Comparison of ENCODE assay signal across 17 cellular contexts in the genomic region with DNA sequence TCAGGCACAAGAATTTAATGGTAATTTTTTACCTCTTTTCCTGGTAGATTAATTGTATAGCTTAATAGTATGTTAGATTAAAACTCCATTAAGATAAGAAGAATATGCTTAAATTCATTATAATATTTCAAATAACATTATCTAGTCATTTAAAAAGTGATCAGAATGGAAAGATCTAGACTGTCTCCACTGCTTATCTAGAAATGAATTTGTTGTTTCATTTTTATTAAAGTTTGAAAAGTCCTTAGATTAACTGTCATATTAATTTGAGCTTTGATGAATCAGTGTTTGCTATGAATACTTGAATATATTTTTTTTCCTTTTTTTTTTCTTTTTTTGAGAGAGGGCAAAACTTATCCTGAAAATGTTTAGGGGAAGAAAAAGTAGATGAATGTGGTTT.
DNase-seq lines count a peak whose midpoint lies in the region; ATAC-seq, FAIRE-seq and TF ChIP-seq lines count a peak whose summit lies in the region.
"Had no signal": no experiment of that assay in that cellular context is flagged by ENCODE, and none has a peak within 500 bp of the region (broad histone marks: within the 10 kb centered on the region; RNA-seq: fewer than 3 reads in every experiment).

No MANE protein-coding gene starts in this region.

- no peak overlapping the region for H3K4me2 ChIP-seq in parathyroid adenoma (ENCODE audit: low read length)
- H3K4me2 ChIP-seq: KMS-11, PC-9 had no signal

- ATAC-seq in heart left ventricle (no peak), Right ventricle myocardium inferior (no peak)
- ATAC-seq: effector memory CD8-positive, alpha-beta T cell; HCT116 had no signal

- no peak for TF ChIP-seq POLR2A in heart left ventricle (IDR thresholded peaks at IDR 0.05)
- TF ChIP-seq POLR2A in transverse colon (IDR thresholded peaks at IDR 0.05): no peak

- H3K4me3 ChIP-seq in heart left ventricle (no peak overlapping the region), parathyroid adenoma (ENCODE audit: low read depth, low read length) (no peak overlapping the region), transverse colon (no peak overlapping the region)
- H3K4me3 ChIP-seq: body of pancreas, PC-9 had no signal

- H3K27ac ChIP-seq in heart left ventricle: peak overlapping the region; percentile 30 to 95 (median 72)
- peak overlapping the region; percentile 51 for H3K27ac ChIP-seq in parathyroid adenoma
- H3K27ac ChIP-seq in transverse colon: peak overlapping the region; percentile 52 to 81 (median 73)
- H3K27ac ChIP-seq: body of pancreas, foreskin keratinocyte, HL-60, KMS-11, PC-9 had no signal

- H3K4me1 ChIP-seq in heart left ventricle (peaks cover 0 to 39% (median 28%) of the 10 kb centered on the region in 12 donors), parathyroid adenoma (no peaks in the 10 kb centered on the region), transverse colon (peaks cover 0 to 23% (median 2%) of the 10 kb centered on the region in 4 donors)

- peaks cover 0 to 11% (median 0%) of the 10 kb centered on the region in 9 donors for H3K36me3 ChIP-seq in heart left ventricle
- H3K36me3 ChIP-seq in parathyroid adenoma (ENCODE audit: control insufficient read depth, insufficient read depth, low read length): no peaks in the 10 kb centered on the region
- H3K36me3 ChIP-seq in transverse colon: no peaks in the 10 kb centered on the region

- H3K27me3 ChIP-seq in heart left ventricle: no peaks in the 10 kb centered on the region
- H3K27me3 ChIP-seq in parathyroid adenoma (ENCODE audit: control insufficient read depth, insufficient read depth, low read length): no peaks in the 10 kb centered on the region
- no peaks in the 10 kb centered on the region for H3K27me3 ChIP-seq in transverse colon
- H3K27me3 ChIP-seq: body of pancreas, foreskin keratinocyte had no signal

- H3K9ac ChIP-seq in parathyroid adenoma: no peak overlapping the region
- H3K9ac ChIP-seq: KMS-11 had no signal

- no peaks in the 10 kb centered on the region for H3K79me2 ChIP-seq in parathyroid adenoma

- DNase-seq in heart left ventricle (no peak), Right ventricle myocardium inferior (ENCODE audit: missing footprints) (no peak), transverse colon (no peak), NCI-H2081 treated with DMSO at 0.1 percent for 48 hours (lab: John Stamatoyannopoulos, UW) (no peak), SHP77 treated with DMSO at 0.1 percent for 48 hours (lab: John Stamatoyannopoulos, UW) (no peak)
- no peak for DNase-seq in stimulated activated CD4-positive, alpha-beta T cell treated with anti-CD3 and anti-CD28 coated beads, Interleukin-4, amount 100 ng/mL, for 1 hour
- DNase-seq: effector memory CD8-positive, alpha-beta T cell; NCI-H446 treated with DMSO at 0.1 percent for 48 hours; PC-9; SW 1271 had no signal

- H3K9me3 ChIP-seq in heart left ventricle (peaks cover 0 to 2% (median 0%) of the 10 kb centered on the region in 12 donors), parathyroid adenoma (ENCODE audit: control insufficient read depth, low read length) (no peaks in the 10 kb centered on the region), transverse colon (no peaks in the 10 kb centered on the region)
- H3K9me3 ChIP-seq: body of pancreas had no signal

- H2AFZ ChIP-seq in parathyroid adenoma: no peak overlapping the region
- H2AFZ ChIP-seq: PC-9 had no signal

- in situ Hi-C loops in transverse colon (cut with MboI; ENCODE audit: low pct_ligation_motif_present in 1 of 4, low pct_unique_long_range_greater_than_20kb in 1 of 4, low sequenced_read_pairs in 3 of 4): loop anchor here in 1 of 4 donors (25.0 kb wide), 1 partner anchor 1085 kb away; no protein-coding TSS in a partner anchor

- no peak for TF ChIP-seq EP300 in transverse colon (IDR thresholded peaks at IDR 0.05; ENCODE audit: low read depth)

- intact Hi-C loops in heart left ventricle (cut with DNase I) (loop anchor here in 5 of 10 donors (10.0 kb wide), 4 partner anchors 107 to 293 kb away; no protein-coding TSS in a partner anchor), Right ventricle myocardium inferior (cut with DNase I) (loop anchor here (5.0 to 10.0 kb wide), 3 partner anchors 75 to 1093 kb away; partner anchors contain the start of gene NPAS3), transverse colon (cut with DNase I; ENCODE audit: low total_unique reads) (no loop called here)

- peak; percentile 48 for FAIRE-seq in endometrium (lab: Jason Lieb, UNC)

- TF ChIP-seq CTCF in heart left ventricle (IDR thresholded peaks at IDR 0.05): no peak
- no peak for TF ChIP-seq CTCF in parathyroid adenoma (IDR thresholded peaks at IDR 0.05)
- no peak for TF ChIP-seq CTCF in transverse colon (IDR thresholded peaks at IDR 0.05)
